21 cellular contexts compared by ENCODE assay signal in genomic region chr10:31804416-31804815, GRCh38.
DNase-seq lines count a peak whose midpoint lies in the region; ATAC-seq and TF ChIP-seq lines count a peak whose summit lies in the region.
"Had no signal": no experiment of that assay in that cellular context is flagged by ENCODE, and none has a peak within 500 bp of the region (broad histone marks: within the 10 kb centered on the region; RNA-seq: fewer than 3 reads in every experiment).

No MANE protein-coding gene starts in this region.

- H3K27ac Mint-ChIP-seq in endodermal cell (no peak overlapping the region), neural crest cell (ENCODE audit: unreplicated experiment) (no peak overlapping the region)

- 71 to 82% (median 72%) methylated on average over 8 of the region's 8 CpGs for WGBS in heart left ventricle, 4 donors
- WGBS in endodermal cell (ENCODE audit: insufficient coverage in 1 of 2, insufficient read length in 1 of 2), 2 experiments, result 92% methylated on average over 4 to 8 of the region's 8 CpGs

- no peak overlapping the region for H3K4me3 Mint-ChIP-seq in endodermal cell
- H3K4me3 Mint-ChIP-seq in neural crest cell, result peak overlapping the region; percentile 54
- H3K4me3 Mint-ChIP-seq: CD4-positive, alpha-beta memory T cell; H9 had no signal

- DNase-seq in heart left ventricle, result no peak
- DNase-seq in cardiac septum (ENCODE audit: low spot score), result no peak
- no peak for DNase-seq in endodermal cell
- DNase-seq in neural crest cell (ENCODE audit: low read depth, low spot score), result no peak
- no peak for DNase-seq in NCI-H1436 (lab: John Stamatoyannopoulos, UW)
- DNase-seq in GM19238 (ENCODE audit: insufficient read length, low spot score), result no peak
- DNase-seq in G401 (ENCODE audit: low spot score), result no peak
- DNase-seq: AML-193; CD4-positive, alpha-beta memory T cell; DND-41; H9; IMR-90; Kasumi-1; NCI-H1105 treated with DMSO at 0.1 percent for 48 hours; NCI-H187 treated with DMSO at 0.1 percent for 48 hours; NCI-H2171; NCI-H82; Peyer's patch; SHP77 had no signal

- no peaks in the 10 kb centered on the region for H3K27me3 ChIP-seq in heart left ventricle
- no peaks in the 10 kb centered on the region for H3K27me3 ChIP-seq in endodermal cell (ENCODE audit: control insufficient read depth, insufficient read depth, low read length, poor library complexity, severe bottlenecking)
- H3K27me3 ChIP-seq: Peyer's patch had no signal

- no peak overlapping the region for H3K9ac ChIP-seq in endodermal cell (ENCODE audit: extremely low read depth, low read length, poor library complexity, severe bottlenecking)

- no peak for ATAC-seq in heart left ventricle
- ATAC-seq in GM21786 (IDR thresholded peaks at IDR 0.05; ENCODE audit: unreplicated experiment), result no peak

- no peaks in the 10 kb centered on the region for H3K4me1 Mint-ChIP-seq in endodermal cell
- H3K4me1 Mint-ChIP-seq in neural crest cell, result peaks cover 20% of the 10 kb centered on the region

- peaks cover 0 to 11% (median 0%) of the 10 kb centered on the region in 9 donors for H3K36me3 ChIP-seq in heart left ventricle
- H3K36me3 ChIP-seq in endodermal cell (ENCODE audit: control insufficient read depth, insufficient read depth, low read length), result peaks cover 69% of the 10 kb centered on the region

- H3K9me3 Mint-ChIP-seq in endodermal cell, result no peaks in the 10 kb centered on the region
- H3K9me3 Mint-ChIP-seq in neural crest cell, result peaks cover 2% of the 10 kb centered on the region
- H3K9me3 Mint-ChIP-seq: CD4-positive, alpha-beta memory T cell; H9 had no signal

- intact Hi-C loops in heart left ventricle (cut with DNase I) (loop anchor here in 8 of 10 donors (5.0 to 10.0 kb wide), 8 partner anchors 92 to 1080 kb away; no protein-coding TSS in a partner anchor), cardiac septum (cut with DNase I) (no loop called here)

- TF ChIP-seq CTCF in heart left ventricle (IDR thresholded peaks at IDR 0.05) (no peak), endodermal cell (conservative IDR thresholded peaks at IDR 0.05) (no peak), neural crest cell (conservative IDR thresholded peaks at IDR 0.05) (no peak)

- H3K4me3 ChIP-seq in heart left ventricle (peak overlapping the region in 2 of 12 donors; percentile 11 to 23), endodermal cell (ENCODE audit: low read length) (no peak overlapping the region)
- H3K4me3 ChIP-seq: Peyer's patch had no signal

- peaks cover 0 to 15% (median 1%) of the 10 kb centered on the region in 12 donors for H3K4me1 ChIP-seq in heart left ventricle
- H3K4me1 ChIP-seq in endodermal cell (ENCODE audit: control insufficient read depth, insufficient read depth, low read length), result no peaks in the 10 kb centered on the region
- H3K4me1 ChIP-seq: Peyer's patch had no signal

- no peaks in the 10 kb centered on the region for H3K9me3 ChIP-seq in heart left ventricle
- H3K9me3 ChIP-seq in endodermal cell (ENCODE audit: control insufficient read depth, low read length), result no peaks in the 10 kb centered on the region
- H3K9me3 ChIP-seq: Peyer's patch had no signal

- H3K27ac ChIP-seq in heart left ventricle, result peak overlapping the region in 9 of 12 donors; percentile 8 to 83 (median 29)
- peak overlapping the region; percentile 10 for H3K27ac ChIP-seq in endodermal cell (ENCODE audit: low read depth, low read length)
- H3K27ac ChIP-seq: 22Rv1, Peyer's patch had no signal

- in situ Hi-C loops in G401 (cut with HindIII; ENCODE audit: low sequenced_read_pairs), result no loop called here

- H3K27me3 Mint-ChIP-seq in endodermal cell (ENCODE audit: insufficient read depth) (no peaks in the 10 kb centered on the region), neural crest cell (ENCODE audit: low read depth) (no peaks in the 10 kb centered on the region)
- H3K27me3 Mint-ChIP-seq: CD4-positive, alpha-beta memory T cell had no signal

- TF ChIP-seq POLR2A in heart left ventricle (IDR thresholded peaks at IDR 0.05), result no peak

- peaks cover 45% of the 10 kb centered on the region for H3K36me3 Mint-ChIP-seq in endodermal cell (ENCODE audit: low read depth)
- peaks cover 11% of the 10 kb centered on the region for H3K36me3 Mint-ChIP-seq in neural crest cell (ENCODE audit: low read depth)
